19 cellular contexts compared by ENCODE assay signal in the genomic region with DNA sequence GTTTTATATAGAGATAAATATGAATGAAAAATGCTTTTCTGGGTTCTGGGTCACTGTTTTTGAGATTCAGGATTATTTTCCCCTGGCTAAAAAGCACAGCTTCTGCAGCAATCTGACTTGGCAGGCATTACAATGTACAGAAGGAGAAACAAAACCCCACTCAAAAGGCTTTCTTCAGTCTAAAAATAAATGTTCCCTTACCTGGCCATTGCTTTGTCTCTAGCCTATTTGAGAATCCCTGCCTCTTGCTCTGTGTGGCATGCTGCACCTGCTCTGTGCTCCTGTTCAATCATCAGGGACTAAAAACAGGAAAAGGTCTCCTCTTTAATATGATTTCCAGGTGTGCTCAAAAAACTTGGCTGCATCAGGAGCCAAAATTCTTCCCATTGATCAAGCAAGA.
A peak's percentile ranks its signal among the peaks of the same experiment; 100 is the strongest.
DNase-seq lines count a peak whose midpoint lies in the region.
"Had no signal": no experiment of that assay in that cellular context is flagged by ENCODE, and none has a peak within 500 bp of the region (broad histone marks: within the 10 kb centered on the region; RNA-seq: fewer than 3 reads in every experiment).

No MANE protein-coding gene starts in this region.

- DNase-seq in DMS153 (lab: John Stamatoyannopoulos, UW) (peak; percentile 4), DMS153 treated with DMSO at 0.1 percent for 48 hours (lab: John Stamatoyannopoulos, UW; ENCODE audit: unreplicated experiment) (no peak), NCI-H1105 treated with DMSO at 0.1 percent for 48 hours (lab: John Stamatoyannopoulos, UW) (peak; percentile 53), NCI-H774 (lab: John Stamatoyannopoulos, UW) (peak; percentile 60), dermis blood vessel endothelial cell (peak; percentile 41), SK-N-DZ (ENCODE audit: low spot score) (no peak)
- DNase-seq in stimulated activated CD4-positive, alpha-beta T cell treated with anti-CD3 and anti-CD28 coated beads, Interleukin-4, amount 100 ng/mL, for 24 hours: no peak
- no peak for DNase-seq in activated T-cell treated with anti-CD3 and anti-CD28 coated beads, Interleukin-2, amount 50 U/mL, for 1 hour
- DNase-seq: CD8-positive, alpha-beta T cell; DMS 273 treated with DMSO at 0.1 percent for 48 hours; DND-41; NCI-H1694 treated with DMSO at 0.1 percent for 48 hours; NCI-H2171; NCI-H226; NCI-H524; NCI-H748 treated with DMSO at 0.1 percent for 48 hours; Right ventricle myocardium superior; RPMI8226; T-cell had no signal

Comparison
In these comparisons a context has a peak if more than half of its experiments do, and no peak if none do; other contexts are left out.
1. DNase-seq: peak in DMS153 (single experiment), NCI-H1105 treated with DMSO at 0.1 percent for 48 hours (single experiment), NCI-H774 (single experiment) and dermis blood vessel endothelial cell (single experiment); none in DMS153 treated with DMSO at 0.1 percent for 48 hours (single experiment), SK-N-DZ (single experiment), stimulated activated CD4-positive, alpha-beta T cell treated with anti-CD3 and anti-CD28 coated beads, Interleukin-4, amount 100 ng/mL, for 24 hours (single experiment) and activated T-cell treated with anti-CD3 and anti-CD28 coated beads, Interleukin-2, amount 50 U/mL, for 1 hour (single experiment).